In the genomic region with DNA sequence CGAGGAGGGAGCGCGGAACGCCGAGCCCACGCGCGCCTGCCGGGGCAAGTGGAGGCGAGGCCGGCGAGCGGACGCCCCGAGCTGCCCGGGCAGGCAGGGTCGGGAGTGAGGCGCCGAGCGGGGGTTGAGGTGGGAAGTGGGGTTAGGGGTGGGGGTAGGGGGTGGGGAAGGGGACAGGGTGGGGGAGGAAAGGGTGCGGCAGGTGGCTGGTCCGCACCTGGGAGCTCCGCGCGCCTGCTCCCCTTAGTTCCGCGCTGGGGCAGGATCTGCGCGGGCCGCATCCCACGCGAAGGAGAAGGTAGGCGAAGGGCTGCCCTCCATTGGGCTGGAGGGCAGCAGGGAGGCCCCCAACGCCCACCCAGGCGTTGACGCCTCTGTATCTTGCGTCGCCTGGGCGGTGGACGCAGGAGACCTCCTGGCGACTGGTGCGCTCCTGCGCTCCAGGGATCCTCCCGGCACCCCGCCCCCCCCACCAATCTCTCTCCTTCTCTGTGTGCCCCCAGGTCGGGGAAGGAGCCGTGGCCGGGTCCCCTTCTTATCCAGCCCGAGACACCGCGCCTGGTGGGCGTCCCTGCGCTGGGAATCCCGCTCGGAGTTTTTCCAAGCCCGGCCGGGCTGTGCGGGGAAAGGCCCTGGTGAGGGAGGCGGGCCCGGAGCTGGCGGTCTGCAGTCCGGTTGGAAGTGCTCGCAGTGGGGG, we compare ENCODE assay signal across 9 cellular contexts. TPM values are rescaled to one million over a fixed set of nuclear protein-coding genes. Genes with fewer than 3 reads are reported as not detected.
A peak's percentile ranks its signal among the peaks of the same experiment; 100 is the strongest.
DNase-seq lines count a peak whose midpoint lies in the region; ATAC-seq, FAIRE-seq and TF ChIP-seq lines count a peak whose summit lies in the region.
"Had no signal": no experiment of that assay in that cellular context is flagged by ENCODE, and none has a peak within 500 bp of the region (broad histone marks: within the 10 kb centered on the region; RNA-seq: fewer than 3 reads in every experiment).

No MANE protein-coding gene starts in this region.

- 1% methylated on average over 25 to 63 of the region's 63 CpGs for WGBS in heart left ventricle, 4 donors
- 2% methylated on average over 56 of the region's 63 CpGs for WGBS in mesenchymal stem cell

- H3K36me3 Mint-ChIP-seq in astrocyte (ENCODE audit: low read depth, unreplicated experiment): peaks cover 2% of the 10 kb centered on the region

- peak overlapping the region in 1 of 2 experiments; percentile 16 for H3K18ac ChIP-seq in mesenchymal stem cell (ENCODE audit: low read depth in 1 of 2, low read length in 2 of 2)

- no peak overlapping the region for H4K91ac ChIP-seq in mesenchymal stem cell (ENCODE audit: low read length)

- H3K9me3 ChIP-seq in heart left ventricle (no peaks in the 10 kb centered on the region), astrocyte (ENCODE audit: insufficient read depth, low read depth, low read length) (no peaks in the 10 kb centered on the region), mesenchymal stem cell (ENCODE audit: control insufficient read depth, low read length) (no peaks in the 10 kb centered on the region), uterus (no peaks in the 10 kb centered on the region)

- DNase-seq in heart left ventricle (no peak), cardiac septum (ENCODE audit: low spot score) (no peak), astrocyte (ENCODE audit: low read depth) (no peak), mesenchymal stem cell (no peak), uterus (no peak), COLO668 (lab: John Stamatoyannopoulos, UW; ENCODE audit: unreplicated experiment) (no peak), superior temporal gyrus (ENCODE audit: extremely low spot score) (no peak)
- DNase-seq: DMS153 had no signal

- H3K9me3 Mint-ChIP-seq in astrocyte (ENCODE audit: unreplicated experiment): no peaks in the 10 kb centered on the region

- peaks cover 65% of the 10 kb centered on the region for H3K27me3 Mint-ChIP-seq in astrocyte (ENCODE audit: low read depth, unreplicated experiment)

- no peak for TF ChIP-seq CTCF in heart left ventricle (IDR thresholded peaks at IDR 0.05)
- TF ChIP-seq CTCF in astrocyte (IDR thresholded peaks at IDR 0.05; ENCODE audit: insufficient read depth, low read depth, low read length): no peak
- TF ChIP-seq CTCF in uterus (IDR thresholded peaks at IDR 0.05): no peak

- no peaks in the 10 kb centered on the region for H3K79me1 ChIP-seq in mesenchymal stem cell (replicated peaks; ENCODE audit: low read length, poor library complexity, severe bottlenecking)

- ATAC-seq in heart left ventricle (no peak), GM21737 (IDR thresholded peaks at IDR 0.05; ENCODE audit: unreplicated experiment) (no peak)

- no peaks in the 10 kb centered on the region for H3K79me2 ChIP-seq in astrocyte (ENCODE audit: insufficient read depth, low read length)

- no peak overlapping the region for H3K14ac ChIP-seq in mesenchymal stem cell (ENCODE audit: low read length in 2 of 2)

- no peak overlapping the region for H3K4ac ChIP-seq in mesenchymal stem cell (ENCODE audit: low read depth in 1 of 2, low read length in 2 of 2)

- H3K36me3 ChIP-seq in heart left ventricle (no peaks in the 10 kb centered on the region), astrocyte (ENCODE audit: insufficient read depth, low read length) (no peaks in the 10 kb centered on the region), mesenchymal stem cell (ENCODE audit: control insufficient read depth in 1 of 2, insufficient read depth in 2 of 2, low read depth in 1 of 2, low read length in 2 of 2) (peaks cover 0 to 3% of the 10 kb centered on the region in 2 experiments), uterus (no peaks in the 10 kb centered on the region)

- peaks cover 3% of the 10 kb centered on the region for H3K4me1 Mint-ChIP-seq in astrocyte (ENCODE audit: low read depth, unreplicated experiment)

- peak overlapping the region in 1 of 2 experiments; percentile 79 for H3K23ac ChIP-seq in mesenchymal stem cell (ENCODE audit: low read length in 2 of 2)

- H2BK15ac ChIP-seq in mesenchymal stem cell (ENCODE audit: low read depth, poor library complexity, severe bottlenecking): no peak overlapping the region

- no peak overlapping the region for H2BK120ac ChIP-seq in mesenchymal stem cell (ENCODE audit: low read depth, low read length)

- no peak overlapping the region for H3K4me3 Mint-ChIP-seq in astrocyte (ENCODE audit: unreplicated experiment)

- H3K9ac ChIP-seq in astrocyte (ENCODE audit: low read length) (no peak overlapping the region), mesenchymal stem cell (ENCODE audit: low read length) (no peak overlapping the region)

- TF ChIP-seq POLR2A in heart left ventricle (IDR thresholded peaks at IDR 0.05) (no peak), uterus (IDR thresholded peaks at IDR 0.05) (no peak)

- peaks cover 32 to 58% (median 39%) of the 10 kb centered on the region in 9 donors for H3K27me3 ChIP-seq in heart left ventricle
- H3K27me3 ChIP-seq in astrocyte (ENCODE audit: insufficient read depth, low read length): peaks cover 72% of the 10 kb centered on the region
- H3K27me3 ChIP-seq in mesenchymal stem cell (ENCODE audit: control insufficient read depth in 1 of 2, insufficient read depth in 1 of 2, low read length in 2 of 2): peaks cover 58 to 61% of the 10 kb centered on the region in 2 experiments
- H3K27me3 ChIP-seq in uterus: peaks cover 17 to 19% of the 10 kb centered on the region in 2 donors

- no peak overlapping the region for H2BK5ac ChIP-seq in mesenchymal stem cell (ENCODE audit: low read depth, low read length, poor library complexity, severe bottlenecking)

- no peak overlapping the region for H3K27ac Mint-ChIP-seq in astrocyte (ENCODE audit: unreplicated experiment)

- H3K4me2 ChIP-seq in astrocyte (ENCODE audit: low read length) (peak overlapping the region; percentile 33), mesenchymal stem cell (ENCODE audit: low read length, poor library complexity, severe bottlenecking) (peak overlapping the region; percentile 79)

- no peaks in the 10 kb centered on the region for H4K20me1 ChIP-seq in astrocyte (ENCODE audit: insufficient read depth, low read length)

- H4K8ac ChIP-seq in mesenchymal stem cell (ENCODE audit: low read length): peak overlapping the region; percentile 77

- no peak overlapping the region for H2BK12ac ChIP-seq in mesenchymal stem cell (ENCODE audit: low read length in 2 of 2)

- no peak overlapping the region for H3K27ac ChIP-seq in heart left ventricle
- H3K27ac ChIP-seq in astrocyte (ENCODE audit: low read depth, low read length): no peak overlapping the region
- no peak overlapping the region for H3K27ac ChIP-seq in mesenchymal stem cell (ENCODE audit: low read length, poor library complexity, severe bottlenecking)
- H3K27ac ChIP-seq in uterus: no peak overlapping the region

- no peak for FAIRE-seq in astrocyte (lab: Jason Lieb, UNC)

- H3K4me3 ChIP-seq in heart left ventricle: peak overlapping the region; percentile 32 to 56 (median 50)
- no peak overlapping the region for H3K4me3 ChIP-seq in astrocyte (ENCODE audit: insufficient read depth, low read depth, low read length)
- peak overlapping the region in 1 of 2 experiments; percentile 22 for H3K4me3 ChIP-seq in mesenchymal stem cell (ENCODE audit: insufficient read depth in 1 of 2, low read depth in 1 of 2, low read length in 2 of 2)
- H3K4me3 ChIP-seq in uterus: peak overlapping the region; percentile 0 to 3

- intact Hi-C loops in heart left ventricle (cut with DNase I): no loop called here
- intact Hi-C loops in cardiac septum (cut with DNase I): loop anchor here (10.0 kb wide), 1 partner anchor 132 kb away; no protein-coding TSS in a partner anchor
- intact Hi-C loops in uterus (cut with DNase I; ENCODE audit: low total_unique reads): no loop called here

- H3K4me1 ChIP-seq in heart left ventricle (peaks cover 10 to 55% (median 43%) of the 10 kb centered on the region in 12 donors), astrocyte (ENCODE audit: insufficient read depth, low read length) (peaks cover 5% of the 10 kb centered on the region), mesenchymal stem cell (ENCODE audit: control insufficient read depth, insufficient read depth, low read depth, low read length) (peaks cover 36% of the 10 kb centered on the region), uterus (peaks cover 0 to 37% of the 10 kb centered on the region in 2 donors)

- H2AK5ac ChIP-seq in mesenchymal stem cell (ENCODE audit: low read length, severe bottlenecking): no peak overlapping the region

- H2AFZ ChIP-seq in astrocyte (ENCODE audit: low read depth, low read length) (no peak overlapping the region), mesenchymal stem cell (ENCODE audit: low read depth, low read length) (no peak overlapping the region)

RNA-seq across cellular contexts. Expression of a gene that starts 51.3 kb away (rescaled TPM):
- total RNA-seq in heart left ventricle (100 to 1,000 TPM in 4 of 9 donors, 10 to 100 TPM in 5; 59.0 to 141 (median 91.3) TPM), cardiac septum (97.4 TPM), astrocyte (76.2 and 78.0 TPM in 2 replicates), uterus (10 to 100 TPM; 26.9 to 60.9 (median 35.1) TPM)
- polyA plus RNA-seq in heart left ventricle: 10 to 100 TPM; 52.9 to 89.1 TPM
- 106 TPM for polyA plus RNA-seq in mesenchymal stem cell (2013, experiment 1 of 2)
- 97.9 TPM for polyA plus RNA-seq in mesenchymal stem cell (2013, experiment 2 of 2)
